In the genomic region with DNA sequence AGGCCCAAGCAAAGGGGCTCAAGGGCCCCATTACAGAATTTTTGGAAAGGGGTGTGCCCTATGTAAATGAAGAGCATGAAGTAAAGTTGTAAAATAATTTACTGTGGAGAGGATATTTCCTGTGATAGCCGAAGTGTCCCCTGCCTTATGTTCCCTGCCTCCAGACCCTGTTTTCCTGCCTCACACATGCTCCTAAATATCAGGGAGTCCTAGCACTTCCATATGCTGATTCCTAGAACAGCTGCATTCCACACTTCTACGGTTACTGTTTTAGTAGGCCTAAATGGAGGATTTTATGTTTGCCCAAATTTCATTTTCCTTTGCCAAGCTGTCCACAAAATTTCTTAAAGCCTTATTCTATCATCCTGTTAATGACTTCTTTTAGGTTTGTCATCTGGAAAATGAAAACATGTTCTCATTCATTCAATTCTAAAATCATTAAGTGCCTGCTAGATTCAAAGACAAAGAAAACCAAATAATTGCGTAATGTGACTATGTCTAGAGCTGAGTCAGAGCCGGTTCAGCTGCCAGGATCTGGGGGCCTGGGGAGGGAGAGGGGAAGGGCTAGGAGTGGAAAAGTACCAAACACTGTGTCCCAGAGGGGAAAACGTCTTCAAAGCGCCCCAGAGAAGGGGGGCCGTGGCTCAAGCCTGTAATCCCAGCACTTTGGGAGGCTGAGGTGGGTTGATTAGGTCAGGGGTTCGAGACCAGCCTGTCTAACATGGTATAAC, we compare ENCODE assay signal across 8 cellular contexts. TPM values are rescaled to one million over a fixed set of nuclear protein-coding genes. Genes with fewer than 3 reads are reported as not detected.
DNase-seq lines count a peak whose midpoint lies in the region; ATAC-seq, FAIRE-seq and TF ChIP-seq lines count a peak whose summit lies in the region.

No MANE protein-coding gene starts in this region.

- H3K4me3 ChIP-seq in AG10803 (ENCODE audit: low read length) (no peak overlapping the region), mesendoderm (ENCODE audit: low read length) (no peak overlapping the region)

- H3K4me2 ChIP-seq in mesendoderm (ENCODE audit: low read length): no peak overlapping the region

- H3K79me1 ChIP-seq in mesendoderm (ENCODE audit: low read length): no peaks in the 10 kb centered on the region

- no peak overlapping the region for H2AK5ac ChIP-seq in mesendoderm (ENCODE audit: low read length)

- TF ChIP-seq CTCF in AG10803 (conservative IDR thresholded peaks at IDR 0.05; ENCODE audit: low read length) (no peak), D721Med (IDR thresholded peaks at IDR 0.05; ENCODE audit: insufficient read depth, missing control alignments) (no peak)

- H3K36me3 ChIP-seq in mesendoderm (ENCODE audit: control insufficient read depth, insufficient read depth, low read length): no peaks in the 10 kb centered on the region

- peak overlapping the region; percentile 79 for H3K27ac ChIP-seq in mesendoderm (ENCODE audit: low read depth, low read length)

- peaks cover 3% of the 10 kb centered on the region for H3K4me1 ChIP-seq in mesendoderm (ENCODE audit: control insufficient read depth, low read depth, low read length)

- no peak overlapping the region for H2BK15ac ChIP-seq in mesendoderm (replicated peaks; ENCODE audit: low read depth)

- FAIRE-seq in D721Med (lab: Jason Lieb, UNC): no peak

- no peak overlapping the region for H2BK120ac ChIP-seq in mesendoderm (ENCODE audit: low read depth, low read length)

- no peak overlapping the region for H4K8ac ChIP-seq in mesendoderm (ENCODE audit: low read depth, low read length)

- H2BK5ac ChIP-seq in mesendoderm (ENCODE audit: low read length): peak overlapping the region; percentile 28

- no peak overlapping the region for H3K4ac ChIP-seq in mesendoderm (ENCODE audit: low read depth, low read length)

- H3K56ac ChIP-seq in mesendoderm (ENCODE audit: low read length): peak overlapping the region; percentile 63

- ATAC-seq in GM19351 (IDR thresholded peaks at IDR 0.05; ENCODE audit: unreplicated experiment): no peak

- H3K18ac ChIP-seq in mesendoderm (ENCODE audit: low read length): peak overlapping the region; percentile 62

- no peaks in the 10 kb centered on the region for H3K79me2 ChIP-seq in mesendoderm (ENCODE audit: control insufficient read depth, insufficient read depth, low read length)

- no peak overlapping the region for H3K9ac ChIP-seq in mesendoderm (ENCODE audit: low read length)

- H3K27me3 ChIP-seq in mesendoderm (ENCODE audit: insufficient read depth, low read length, poor library complexity): no peaks in the 10 kb centered on the region

- DNase-seq in AG10803 (ENCODE audit: low read depth): peak; percentile 83
- DNase-seq in M059J (ENCODE audit: low read depth): peak; percentile 83
- peak; percentile 15 for DNase-seq in cerebellar cortex (ENCODE audit: low spot score)
- peak; percentile 89 for DNase-seq in mesendoderm
- no peak for DNase-seq in GM19240 (ENCODE audit: insufficient read length, low spot score)
- no peak for DNase-seq in D721Med (ENCODE audit: insufficient read length, low spot score)
- DNase-seq in DMS79 (lab: John Stamatoyannopoulos, UW): no peak

- H3K23ac ChIP-seq in mesendoderm (ENCODE audit: low read length): no peak overlapping the region

- no peak overlapping the region for H4K5ac ChIP-seq in mesendoderm (ENCODE audit: low read length)

- no CpG with 5 or more reads among the region's 8 CpGs for WGBS in mesendoderm (ENCODE audit: extremely low coverage, insufficient coverage, low lambda C conversion rate)

RNA-seq across cellular contexts. Expression of gene IMPA2, which starts 25.8 kb away (rescaled TPM):
- 9.6 and 10.4 TPM in 2 replicates for total RNA-seq in M059J (2014; rRNA removed; shearing (Covaris generic))
- 69.8 TPM for polyA plus RNA-seq in mesendoderm (2013, experiment 1 of 2)
- polyA plus RNA-seq in mesendoderm (2013, experiment 2 of 2): 71.3 TPM

RNA-seq across cellular contexts. Expression of gene MPPE1, which starts 47.3 kb away (rescaled TPM):
- total RNA-seq in M059J (2014; rRNA removed; shearing (Covaris generic)): 34.7 and 35.9 TPM in 2 replicates
- polyA plus RNA-seq in mesendoderm (2013, experiment 1 of 2): 6.4 TPM
- polyA plus RNA-seq in mesendoderm (2013, experiment 2 of 2): 5.0 TPM

Comparison
In these comparisons a context has a peak if more than half of its experiments do, and no peak if none do; other contexts are left out.
1. DNase-seq: peak in AG10803 (single experiment), M059J (single experiment), cerebellar cortex (single experiment) and mesendoderm (single experiment); none in GM19240 (single experiment), D721Med (single experiment) and DMS79 (single experiment).